In the genomic region with DNA sequence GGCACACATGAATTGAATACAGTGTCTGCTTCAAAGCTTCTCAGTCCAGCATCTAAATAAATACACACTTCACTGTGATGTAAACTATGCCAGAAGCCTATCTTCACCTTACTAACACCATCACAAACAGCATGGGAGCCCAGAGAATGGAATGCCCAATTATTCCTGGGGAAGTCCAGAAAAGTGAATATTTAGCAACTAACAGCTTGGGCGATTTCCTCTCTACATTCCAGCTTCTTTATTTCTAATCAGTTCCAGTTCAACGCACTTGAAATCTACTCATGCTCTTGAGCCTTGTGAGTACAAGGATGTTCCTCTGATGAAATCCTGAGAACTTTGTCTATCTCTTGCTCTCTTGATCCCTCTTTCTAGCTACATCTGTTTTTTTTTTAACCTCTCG, we compare ENCODE assay signal across 18 cellular contexts.
"Had no signal": no experiment of that assay in that cellular context is flagged by ENCODE, and none has a peak within 500 bp of the region (broad histone marks: within the 10 kb centered on the region; RNA-seq: fewer than 3 reads in every experiment).

No MANE protein-coding gene starts in this region.

- H3K27ac Mint-ChIP-seq: activated B cell treated with CpG ODN at 0.5 μM for 24 hours; activated CD8-positive, alpha-beta T cell treated with anti-CD3 and anti-CD28 coated beads for 36 hours; activated naive CD4-positive, alpha-beta T cell treated with anti-CD3 and anti-CD28 coated beads, Interleukin-2, amount 50 U/mL, for 24 hours; brain; stimulated activated naive CD8-positive, alpha-beta T cell treated with anti-CD3 and anti-CD28 coated beads, Interleukin-15, Interleukin-2, amounts not matched to agents 100 ng/mL and 50 ng/mL, for 24 hours; T-helper 2 cell treated with Interferon-gamma antibody and Interleukin-4, amounts not matched to agents 5 μg/mL and 100 μg/mL, for 36 hours had no signal

- H3K4me1 ChIP-seq: suprapubic skin had no signal

- H3K4me3 ChIP-seq: sigmoid colon, spleen, suprapubic skin had no signal

- H3K9me3 ChIP-seq: sigmoid colon, spleen, suprapubic skin had no signal

- H3K27ac ChIP-seq: epithelial cell of prostate, sigmoid colon, spleen, suprapubic skin had no signal

- H3K9me3 Mint-ChIP-seq: activated B cell treated with CpG ODN at 0.5 μM for 24 hours; activated CD8-positive, alpha-beta T cell treated with anti-CD3 and anti-CD28 coated beads for 36 hours; activated naive CD4-positive, alpha-beta T cell treated with anti-CD3 and anti-CD28 coated beads, Interleukin-2, amount 50 U/mL, for 24 hours; activated T-cell treated with anti-CD3 and anti-CD28 coated beads, Interleukin-2, amount 50 U/mL, for 4 hours; brain; central memory CD8-positive, alpha-beta T cell; nephron; stimulated activated naive CD8-positive, alpha-beta T cell treated with anti-CD3 and anti-CD28 coated beads, Interleukin-15, Interleukin-2, amounts not matched to agents 100 ng/mL and 50 ng/mL, for 24 hours; T-helper 2 cell treated with Interferon-gamma antibody and Interleukin-4, amounts not matched to agents 5 μg/mL and 100 μg/mL, for 36 hours had no signal

- DNase-seq: activated B cell treated with CpG ODN at 0.5 μM for 24 hours; activated CD4-positive, alpha-beta T cell treated with anti-CD3 and anti-CD28 coated beads for 48 hours; activated CD8-positive, alpha-beta T cell treated with anti-CD3 and anti-CD28 coated beads for 36 hours; activated effector memory CD4-positive, alpha-beta T cell treated with Interleukin-2 at 50 U/mL for 16 hours; activated T-cell treated with anti-CD3 and anti-CD28 coated beads, Interleukin-2, amount 50 U/mL, for 4 hours; amniotic stem cell; islet precursor cell; sigmoid colon; spleen; SW 1271 had no signal

- H3K27me3 ChIP-seq: sigmoid colon, suprapubic skin had no signal

- H3K4me3 Mint-ChIP-seq: activated B cell treated with CpG ODN at 0.5 μM for 24 hours; activated CD8-positive, alpha-beta T cell treated with anti-CD3 and anti-CD28 coated beads for 36 hours; activated naive CD4-positive, alpha-beta T cell treated with anti-CD3 and anti-CD28 coated beads, Interleukin-2, amount 50 U/mL, for 24 hours; activated T-cell treated with anti-CD3 and anti-CD28 coated beads, Interleukin-2, amount 50 U/mL, for 4 hours; brain; central memory CD8-positive, alpha-beta T cell; nephron; stimulated activated naive CD8-positive, alpha-beta T cell treated with anti-CD3 and anti-CD28 coated beads, Interleukin-15, Interleukin-2, amounts not matched to agents 100 ng/mL and 50 ng/mL, for 24 hours; T-helper 2 cell treated with Interferon-gamma antibody and Interleukin-4, amounts not matched to agents 5 μg/mL and 100 μg/mL, for 36 hours had no signal

- H3K36me3 ChIP-seq: sigmoid colon, spleen, suprapubic skin had no signal

- H3K36me3 Mint-ChIP-seq: activated naive CD4-positive, alpha-beta T cell treated with anti-CD3 and anti-CD28 coated beads, Interleukin-2, amount 50 U/mL, for 24 hours; brain had no signal

- H3K27me3 Mint-ChIP-seq: activated CD8-positive, alpha-beta T cell treated with anti-CD3 and anti-CD28 coated beads for 36 hours; activated naive CD4-positive, alpha-beta T cell treated with anti-CD3 and anti-CD28 coated beads, Interleukin-2, amount 50 U/mL, for 24 hours; brain; stimulated activated naive CD8-positive, alpha-beta T cell treated with anti-CD3 and anti-CD28 coated beads, Interleukin-15, Interleukin-2, amounts not matched to agents 100 ng/mL and 50 ng/mL, for 24 hours had no signal

- ATAC-seq: activated CD8-positive, alpha-beta T cell treated with anti-CD3 and anti-CD28 coated beads for 36 hours; activated T-cell treated with anti-CD3 and anti-CD28 coated beads, Interleukin-2, amount 50 U/mL, for 4 hours had no signal

- H3K4me1 Mint-ChIP-seq: activated B cell treated with CpG ODN at 0.5 μM for 24 hours; activated naive CD4-positive, alpha-beta T cell treated with anti-CD3 and anti-CD28 coated beads, Interleukin-2, amount 50 U/mL, for 24 hours; central memory CD8-positive, alpha-beta T cell had no signal
